In genomic region chr2:43218550-43219382, GRCh38 we compare ENCODE assay signal across 8 cellular contexts. TPM values are rescaled to one million over a fixed set of nuclear protein-coding genes. Genes with fewer than 3 reads are reported as not detected.
DNase-seq lines count a peak whose midpoint lies in the region; ATAC-seq and TF ChIP-seq lines count a peak whose summit lies in the region.

No MANE protein-coding gene starts in this region.

- H3K27ac Mint-ChIP-seq in WTC11 = peak overlapping the region; percentile 100

- intact Hi-C loops in right lobe of liver (cut with DNase I) = no loop called here

- peak overlapping the region; percentile 14 for H3K9ac ChIP-seq in HUES48 (ENCODE audit: low read depth, low read length)

- peak overlapping the region; percentile 94 for H3K27ac ChIP-seq in HUES48 (ENCODE audit: low read depth, low read length)
- H3K27ac ChIP-seq in caudate nucleus (ENCODE audit: low read depth, low read length) = peak overlapping the region; percentile 95
- peak overlapping the region; percentile 97 to 98 (median 98) for H3K27ac ChIP-seq in right lobe of liver

- TF ChIP-seq POLR2A in right lobe of liver (IDR thresholded peaks at IDR 0.05) = no peak

- DNase-seq in NCI-H2227 (lab: John Stamatoyannopoulos, UW; ENCODE audit: unreplicated experiment) = peak; percentile 49
- no peak for DNase-seq in NCI-H2227 treated with DMSO at 0.1 percent for 48 hours (lab: John Stamatoyannopoulos, UW)
- no peak for DNase-seq in WTC11 (ENCODE audit: low spot score)
- DNase-seq in caudate nucleus (lab: John Stamatoyannopoulos, UW) = peak in 6 of 61 donors; percentile 6 to 42 (median 27)
- peak; percentile 54 to 74 (median 68) for DNase-seq in right lobe of liver
- peak; percentile 50 for DNase-seq in stimulated activated CD8-positive, alpha-beta memory T cell treated with anti-CD3 and anti-CD28 coated beads, Interleukin-4, amount 100 ng/mL, for 24 hours (ENCODE audit: low read depth)

- H3K4me3 ChIP-seq in HUES48 (ENCODE audit: low read depth, low read length) (peak overlapping the region; percentile 89), right lobe of liver (peak overlapping the region in 2 of 3 donors; percentile 81 to 84)

- peak overlapping the region; percentile 74 for H3K4me3 Mint-ChIP-seq in WTC11

- WGBS in right lobe of liver (ENCODE audit: insufficient coverage, low coverage, low lambda C conversion rate, missing lambda C conversion rate) = 9% methylated on average over 9 of the region's 9 CpGs

- CTCF ChIA-PET in WTC11 (lab: Charles Lee) = interaction anchor here (1.0 to 4.1 kb wide), 11 partner anchors 9 to 266 kb away, joined by 3 to 30 read pairs (median 6); partner anchors contain the start of gene ZFP36L2

- H3K27me3 ChIP-seq in HUES48 (ENCODE audit: control insufficient read depth, insufficient read depth, low read length) (no peaks in the 10 kb centered on the region), right lobe of liver (no peaks in the 10 kb centered on the region)

- no peaks in the 10 kb centered on the region for H3K27me3 Mint-ChIP-seq in WTC11 (ENCODE audit: low read depth)

- peaks cover 17% of the 10 kb centered on the region for H3K36me3 ChIP-seq in HUES48 (ENCODE audit: control insufficient read depth, insufficient read depth, low read length)
- H3K36me3 ChIP-seq in right lobe of liver = peaks cover 0 to 16% (median 2%) of the 10 kb centered on the region in 4 donors

- H3K36me3 Mint-ChIP-seq in WTC11 = peaks cover 9% of the 10 kb centered on the region

- no peak for ATAC-seq in WTC11
- ATAC-seq in right lobe of liver = peak; percentile 5 to 22 (median 7)
- no peak for ATAC-seq in HG03457 (IDR thresholded peaks at IDR 0.05; ENCODE audit: unreplicated experiment)

- H3K4me1 ChIP-seq in HUES48 (ENCODE audit: control insufficient read depth, insufficient read depth, low read length) (peaks cover 64% of the 10 kb centered on the region), right lobe of liver (peaks cover 0 to 39% (median 17%) of the 10 kb centered on the region in 4 donors)

- H3K4me1 Mint-ChIP-seq in WTC11 = peaks cover 79% of the 10 kb centered on the region

- no peak for TF ChIP-seq CTCF in WTC11 (IDR thresholded peaks at IDR 0.05)
- no peak for TF ChIP-seq CTCF in right lobe of liver (IDR thresholded peaks at IDR 0.05)

- POLR2A ChIA-PET in WTC11 (lab: Charles Lee) = interaction anchor here (1.0 to 2.1 kb wide), 3 partner anchors 8 to 39 kb away, joined by 3 to 10 read pairs (median 10); partner anchors contain the start of gene ZFP36L2

- no peaks in the 10 kb centered on the region for H3K9me3 ChIP-seq in HUES48 (ENCODE audit: control insufficient read depth, insufficient read depth, low read length)
- H3K9me3 ChIP-seq in right lobe of liver = no peaks in the 10 kb centered on the region

- H3K9me3 Mint-ChIP-seq in WTC11 = no peaks in the 10 kb centered on the region

TF ChIP-seq in WTC11, 78 proteins besides CTCF, POLR2A, EP300 and RAD21:
- TF ChIP-seq, protein P1, sequence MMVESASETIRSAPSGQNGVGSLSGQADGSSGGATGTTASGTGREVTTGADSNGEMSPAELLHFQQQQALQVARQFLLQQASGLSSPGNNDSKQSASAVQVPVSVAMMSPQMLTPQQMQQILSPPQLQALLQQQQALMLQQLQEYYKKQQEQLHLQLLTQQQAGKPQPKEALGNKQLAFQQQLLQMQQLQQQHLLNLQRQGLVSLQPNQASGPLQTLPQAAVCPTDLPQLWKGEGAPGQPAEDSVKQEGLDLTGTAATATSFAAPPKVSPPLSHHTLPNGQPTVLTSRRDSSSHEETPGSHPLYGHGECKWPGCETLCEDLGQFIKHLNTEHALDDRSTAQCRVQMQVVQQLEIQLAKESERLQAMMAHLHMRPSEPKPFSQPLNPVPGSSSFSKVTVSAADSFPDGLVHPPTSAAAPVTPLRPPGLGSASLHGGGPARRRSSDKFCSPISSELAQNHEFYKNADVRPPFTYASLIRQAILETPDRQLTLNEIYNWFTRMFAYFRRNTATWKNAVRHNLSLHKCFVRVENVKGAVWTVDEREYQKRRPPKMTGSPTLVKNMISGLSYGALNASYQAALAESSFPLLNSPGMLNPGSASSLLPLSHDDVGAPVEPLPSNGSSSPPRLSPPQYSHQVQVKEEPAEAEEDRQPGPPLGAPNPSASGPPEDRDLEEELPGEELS (CRISPR knock-in tag; IDR thresholded peaks at IDR 0.05) = no peak
- 0 out of 2 replicates have a peak, but pooled peaks have one; percentile 61 for TF ChIP-seq E2F1 (CRISPR knock-in tag; IDR thresholded peaks at IDR 0.05)
- TF ChIP-seq, protein P2, sequence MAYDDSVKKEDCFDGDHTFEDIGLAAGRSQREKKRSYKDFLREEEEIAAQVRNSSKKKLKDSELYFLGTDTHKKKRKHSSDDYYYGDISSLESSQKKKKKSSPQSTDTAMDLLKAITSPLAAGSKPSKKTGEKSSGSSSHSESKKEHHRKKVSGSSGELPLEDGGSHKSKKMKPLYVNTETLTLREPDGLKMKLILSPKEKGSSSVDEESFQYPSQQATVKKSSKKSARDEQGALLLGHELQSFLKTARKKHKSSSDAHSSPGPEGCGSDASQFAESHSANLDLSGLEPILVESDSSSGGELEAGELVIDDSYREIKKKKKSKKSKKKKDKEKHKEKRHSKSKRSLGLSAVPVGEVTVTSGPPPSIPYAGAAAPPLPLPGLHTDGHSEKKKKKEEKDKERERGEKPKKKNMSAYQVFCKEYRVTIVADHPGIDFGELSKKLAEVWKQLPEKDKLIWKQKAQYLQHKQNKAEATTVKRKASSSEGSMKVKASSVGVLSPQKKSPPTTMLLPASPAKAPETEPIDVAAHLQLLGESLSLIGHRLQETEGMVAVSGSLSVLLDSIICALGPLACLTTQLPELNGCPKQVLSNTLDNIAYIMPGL (CRISPR knock-in tag; IDR thresholded peaks at IDR 0.05) = no peak

RNA-seq across cellular contexts. Expression of gene ZFP36L2, which starts 7.6 kb away (rescaled TPM):
- total RNA-seq in WTC11 (2021) = 50.4 to 63.4 TPM (median 61.6 TPM) in 3 replicates
- total RNA-seq in right lobe of liver = 10 to 100 TPM; 20.8 to 50.0 (median 33.6) TPM

Comparison
In these comparisons a context has a peak if more than half of its experiments do, and no peak if none do; other contexts are left out.
1. DNase-seq: peak in NCI-H2227 (single experiment), right lobe of liver (3 of 3) and stimulated activated CD8-positive, alpha-beta memory T cell treated with anti-CD3 and anti-CD28 coated beads, Interleukin-4, amount 100 ng/mL, for 24 hours (single experiment); none in NCI-H2227 treated with DMSO at 0.1 percent for 48 hours (single experiment) and WTC11 (single experiment).
2. ATAC-seq: peak in right lobe of liver (4 of 4); none in WTC11 (single experiment) and HG03457 (single experiment).
3. Peak in every context shown above with its lines, with median percentiles within 50 percentile points of each other: H3K27ac ChIP-seq.